ENCODE assay signal across 17 cellular contexts in the genomic region with DNA sequence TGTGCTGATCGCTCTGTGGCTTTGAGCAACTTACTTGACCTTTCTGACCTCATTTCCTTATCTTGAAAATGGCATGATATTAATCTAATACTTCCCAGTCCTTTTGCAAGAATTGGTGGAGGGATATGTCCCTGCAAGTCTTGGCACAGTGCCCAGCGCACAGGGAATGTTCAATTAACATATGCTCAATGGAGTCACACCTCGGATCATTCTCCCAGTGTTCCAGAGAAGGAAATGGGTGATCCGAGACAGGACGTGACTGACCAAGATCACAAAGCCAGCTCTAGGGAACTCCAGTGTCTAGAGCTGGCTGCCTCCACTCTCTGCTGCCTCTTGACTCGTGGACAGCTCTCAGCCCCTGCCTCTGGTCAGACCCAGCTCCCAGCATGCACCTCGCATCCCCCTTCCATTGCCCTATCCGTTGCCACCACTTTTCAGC. TPM values are rescaled to one million over a fixed set of nuclear protein-coding genes. Genes with fewer than 3 reads are reported as not detected.
A peak's percentile ranks its signal among the peaks of the same experiment; 100 is the strongest.
DNase-seq lines count a peak whose midpoint lies in the region; ATAC-seq and TF ChIP-seq lines count a peak whose summit lies in the region.
"Had no signal": no experiment of that assay in that cellular context is flagged by ENCODE, and none has a peak within 500 bp of the region (broad histone marks: within the 10 kb centered on the region; RNA-seq: fewer than 3 reads in every experiment).

No MANE protein-coding gene starts in this region.

- ATAC-seq in heart right ventricle: peak in 7 of 8 donors; percentile 12 to 63 (median 32)
- no peak for ATAC-seq in HG02973 (IDR thresholded peaks at IDR 0.05; ENCODE audit: unreplicated experiment)
- ATAC-seq: stimulated activated effector memory CD8-positive, alpha-beta T cell treated with anti-CD3 and anti-CD28 coated beads, Interleukin-12 subunit alpha, Interleukin-12 subunit beta, amount 100 ng/mL, for 72 hours had no signal

- H3K4me3 ChIP-seq in heart right ventricle: no peak overlapping the region

- peaks cover 0 to 73% (median 20%) of the 10 kb centered on the region in 7 donors for H3K27me3 ChIP-seq in heart right ventricle

- no peaks in the 10 kb centered on the region for H3K9me3 ChIP-seq in heart right ventricle

- H3K27ac ChIP-seq in VCaP (peak overlapping the region; percentile 87; the same call in 1 of the 2 replicates), heart right ventricle (peak overlapping the region; percentile 60 to 95 (median 84))

- H3K36me3 ChIP-seq in heart right ventricle: peaks cover 0 to 7% (median 0%) of the 10 kb centered on the region in 9 donors

- peaks cover 5 to 46% (median 39%) of the 10 kb centered on the region in 9 donors for H3K4me1 ChIP-seq in heart right ventricle

- TF ChIP-seq CTCF in VCaP (conservative IDR thresholded peaks at IDR 0.05) (no peak), heart right ventricle (IDR thresholded peaks at IDR 0.05) (no peak)

- 34 to 37% methylated on average over 8 of the region's 8 CpGs for WGBS in heart right ventricle, 2 donors

- DNase-seq in H4 (ENCODE audit: low spot score) (peak; percentile 22), heart right ventricle (peak; percentile 73 to 74), posterior vena cava (ENCODE audit: low spot score) (peak; percentile 85), DMS153 treated with DMSO at 0.1 percent for 48 hours (lab: John Stamatoyannopoulos, UW; ENCODE audit: unreplicated experiment) (no peak), NCI-H226 (no peak), CD1c-positive myeloid dendritic cell (ENCODE audit: extremely low spot score) (no peak)
- DNase-seq: activated CD4-positive, alpha-beta T cell treated with anti-CD3 and anti-CD28 coated beads, Interleukin-2, amount 10 ng/mL, durations not matched to agents 7 days and 5 days; activated naive CD4-positive, alpha-beta T cell treated with anti-CD3 and anti-CD28 coated beads, Interleukin-2, amount 10 ng/mL, durations not matched to agents 7 days and 5 days; CD4-positive, alpha-beta T cell; kidney glomerular epithelial cell; occipital lobe; stimulated activated CD4-positive, alpha-beta T cell treated with anti-CD3 and anti-CD28 coated beads, Interleukin-1b, Interleukin-23, amount 100 ng/mL, for 48 hours had no signal

- intact Hi-C loops in heart right ventricle (cut with DNase I): no loop called here
- intact Hi-C loops in posterior vena cava (cut with DNase I): loop anchor here in 1 of 2 donors (5.0 kb wide), 1 partner anchor 1133 kb away; the partner anchor contains the start of gene ZNF524

RNA-seq across cellular contexts. Expression of gene CDC42EP5, which starts 3.6 kb away (rescaled TPM):
- 5.1 and 7.0 TPM in 2 replicates for total RNA-seq in H4 (2014; rRNA removed; shearing (Covaris generic))
- total RNA-seq in heart right ventricle: 10 to 100 TPM in 5 of 10 donors, 1 to 10 TPM in 5; 5.3 to 22.8 (median 9.7) TPM
- polyA plus RNA-seq in heart right ventricle: 10 to 100 TPM; 11.2 to 21.9 TPM
- total RNA-seq in posterior vena cava: 10 to 100 TPM; 24.8 to 25.7 TPM
- total RNA-seq: activated CD4-positive, alpha-beta T cell treated with anti-CD3 and anti-CD28 coated beads, Interleukin-2, amount 10 ng/mL, durations not matched to agents 7 days and 5 days; CD4-positive, alpha-beta T cell had no signal

RNA-seq across cellular contexts. Expression of gene LENG9, which starts 5.9 kb away (rescaled TPM):
- 0.33 and 0.64 TPM in 2 replicates for total RNA-seq in H4 (2014; rRNA removed; shearing (Covaris generic))
- total RNA-seq in heart right ventricle (1 to 10 TPM; 1.0 to 4.2 (median 1.5) TPM), posterior vena cava (1 to 10 TPM; 4.2 to 5.1 TPM)
- 1 to 10 TPM; 1.6 to 2.6 TPM for polyA plus RNA-seq in heart right ventricle

RNA-seq across cellular contexts. Expression of gene LENG8, which starts 20.5 kb away (rescaled TPM):
- 4.3 and 4.6 TPM in 2 replicates for total RNA-seq in H4 (2014; rRNA removed; shearing (Covaris generic))
- total RNA-seq in heart right ventricle: 10 to 100 TPM; 45.5 to 76.2 (median 56.8) TPM
- polyA plus RNA-seq in heart right ventricle: 100 to 1,000 TPM in 1 of 2 donors, 10 to 100 TPM in 1; 34.3 to 194 TPM
- 100 to 1,000 TPM; 113 to 140 TPM for total RNA-seq in posterior vena cava

RNA-seq across cellular contexts. Expression of gene LAIR2, which starts 33.1 kb away (rescaled TPM):
- not detected in 2 replicates for total RNA-seq in H4 (2014; rRNA removed; shearing (Covaris generic))
- total RNA-seq in heart right ventricle (1 to 10 TPM in 1 of 10 donors, under 1 TPM in 1, not detected in 8; 0.76 to 2.5 TPM), posterior vena cava (not detected)
- polyA plus RNA-seq in heart right ventricle: not detected
- total RNA-seq: cerebellum, HT1080, occipital lobe had no signal

RNA-seq across cellular contexts. Expression of gene TTYH1, which starts 54.3 kb away (rescaled TPM):
- total RNA-seq in H4 (2014; rRNA removed; shearing (Covaris generic)): not detected in 2 replicates
- total RNA-seq in heart right ventricle (1 to 10 TPM in 5 of 10 donors, under 1 TPM in 5; 0.37 to 4.3 (median 1.0) TPM), posterior vena cava (1 to 10 TPM in 1 of 2 donors, under 1 TPM in 1; 0.60 to 1.4 TPM)
- 1 to 10 TPM; 1.8 to 3.1 TPM for polyA plus RNA-seq in heart right ventricle
- total RNA-seq: CD4-positive, alpha-beta T cell; HT1080 had no signal

Comparison
In these comparisons a context has a peak if more than half of its experiments do, and no peak if none do; other contexts are left out.
1. DNase-seq: peak in H4 (single experiment), heart right ventricle (2 of 2) and posterior vena cava (single experiment); none in DMS153 treated with DMSO at 0.1 percent for 48 hours (single experiment), NCI-H226 (single experiment) and CD1c-positive myeloid dendritic cell (single experiment).